29 cellular contexts compared by ENCODE assay signal in the genomic region with DNA sequence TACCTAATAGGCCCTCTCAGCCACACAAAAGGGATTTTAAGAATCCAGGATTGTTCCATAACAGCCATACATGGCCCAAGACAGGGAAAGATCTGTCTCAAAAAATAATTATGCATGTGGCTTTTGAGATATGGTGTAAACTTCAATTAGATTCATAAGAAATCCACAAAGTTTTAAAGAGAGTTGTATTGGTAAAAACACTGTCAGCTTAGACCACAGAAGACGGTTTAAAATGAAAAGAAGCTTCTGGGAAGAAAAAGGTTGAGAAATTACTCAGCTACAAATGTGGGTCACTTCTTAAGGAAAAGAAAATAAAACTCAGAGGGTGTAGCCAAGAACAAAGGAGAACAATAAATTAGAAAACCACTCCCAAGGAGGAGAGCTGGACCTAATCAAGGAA.
DNase-seq lines count a peak whose midpoint lies in the region; ATAC-seq and TF ChIP-seq lines count a peak whose summit lies in the region.
"Had no signal": no experiment of that assay in that cellular context is flagged by ENCODE, and none has a peak within 500 bp of the region (broad histone marks: within the 10 kb centered on the region; RNA-seq: fewer than 3 reads in every experiment).

No MANE protein-coding gene starts in this region.

- no TSS peak for BruUV-seq in PC-3 (replicated peaks; lab: Mats Ljungman, UMichigan)

- intact Hi-C loops in PC-3 (cut with micrococcal nuclease) = no loop called here

- no peaks in the 10 kb centered on the region for H3F3A ChIP-seq in PC-3 (ENCODE audit: low read length, unreplicated experiment)

- POLR2A ChIA-PET in HEK293 (lab: Yijun Ruan, JAX) (no interaction called here), PC-3 (lab: Charles Lee; ENCODE audit: unreplicated experiment) (no interaction called here)

- H3K4me3 ChIP-seq in BLaER1 = no peak overlapping the region
- H3K4me3 ChIP-seq in BLaER1 treated with 17β-estradiol and CSF1 and Interleukin-3, amounts not matched to agents 10 nM and 100 nM = peak overlapping the region in 5 of 10 experiments; percentile 0 to 33 (median 7); a peak in 5 of 20 replicates
- H3K4me3 ChIP-seq in HEK293 (ENCODE audit: low read depth, low read length) = no peak overlapping the region
- no peak overlapping the region for H3K4me3 ChIP-seq in PC-3 (ENCODE audit: low read length)
- H3K4me3 ChIP-seq: A549 had no signal

- H3K9me3 ChIP-seq in BLaER1 (peaks cover 39% of the 10 kb centered on the region), HEK293 (ENCODE audit: control insufficient read depth, insufficient read depth, low read depth, low read length) (no peaks in the 10 kb centered on the region), PC-3 (ENCODE audit: low read length) (0 out of 2 replicates have a peak, but pooled peaks cover 5% of the 10 kb centered on the region)
- H3K9me3 ChIP-seq in BLaER1 treated with 17β-estradiol and CSF1 and Interleukin-3, amounts not matched to agents 10 nM and 100 nM (replicated peaks in 1 of 11) = peaks cover 35 to 47% (median 39%) of the 10 kb centered on the region in 11 experiments
- H3K9me3 ChIP-seq: BE2C, Caco-2 had no signal

- H2AFZ ChIP-seq in PC-3 (ENCODE audit: low read length) = no peak overlapping the region

- DNase-seq in activated naive CD4-positive, alpha-beta T cell (lab: John Stamatoyannopoulos, UW) = no peak
- no peak for DNase-seq in PC-3
- DNase-seq: 8988T; ACHN; AML-193; BE2C; C1 segment of cervical spinal cord; Caco-2; Calu3; CD4-positive, alpha-beta memory T cell; CD4-positive, alpha-beta T cell; CD4-positive, CD25-positive, alpha-beta regulatory T cell; CD8-positive, alpha-beta memory T cell; CD8-positive, alpha-beta T cell; COR-L47; DMS 273 treated with DMSO at 0.1 percent for 48 hours; DMS153; DMS53; DMS79; DMS79 treated with DMSO at 0.1 percent for 48 hours; DND-41; EL had no signal

- ATAC-seq in PC-3 (no peak), GM19324 (IDR thresholded peaks at IDR 0.05; ENCODE audit: low FRiP score, unreplicated experiment) (no peak)
- ATAC-seq: A549; CD8-positive, alpha-beta T cell had no signal

- H3K27ac ChIP-seq in BLaER1 (peak overlapping the region; percentile 86; the same call in 1 of the 2 replicates), HEK293 (ENCODE audit: extremely low read depth, low read depth, low read length) (no peak overlapping the region), PC-3 (ENCODE audit: low read length) (no peak overlapping the region)
- peak overlapping the region in 7 of 11 experiments; percentile 41 to 84 (median 67); a peak in 10 of 22 replicates for H3K27ac ChIP-seq in BLaER1 treated with 17β-estradiol and CSF1 and Interleukin-3, amounts not matched to agents 10 nM and 100 nM
- H3K27ac ChIP-seq: 22Rv1, A549, C4-2B had no signal

- CTCF ChIA-PET in HEK293 (lab: Yijun Ruan, JAX) = interaction anchor here (3.4 kb wide), 1 partner anchor 12 kb away, joined by 13 read pairs; no protein-coding TSS in a partner anchor
- CTCF ChIA-PET in PC-3 (lab: Charles Lee) = no interaction called here

- TF ChIP-seq CTCF in HEK293 (tag by site-specific recombination; IDR thresholded peaks at IDR 0.05) = no peak
- no peak for TF ChIP-seq CTCF in PC-3 (conservative IDR thresholded peaks at IDR 0.05; ENCODE audit: low read depth, low read length)

- no peaks in the 10 kb centered on the region for H3K79me2 ChIP-seq in PC-3 (ENCODE audit: low read length)

- H3K9me2 ChIP-seq in PC-3 (replicated peaks; ENCODE audit: low read length) = no peaks in the 10 kb centered on the region

- H4K20me1 ChIP-seq in BLaER1 (no peaks in the 10 kb centered on the region), PC-3 (ENCODE audit: low read length) (no peaks in the 10 kb centered on the region)
- H4K20me1 ChIP-seq in BLaER1 treated with 17β-estradiol and CSF1 and Interleukin-3, amounts not matched to agents 10 nM and 100 nM = no peaks in the 10 kb centered on the region

- H3K9ac ChIP-seq in BLaER1 = no peak overlapping the region
- no peak overlapping the region for H3K9ac ChIP-seq in BLaER1 treated with 17β-estradiol and CSF1 and Interleukin-3, amounts not matched to agents 10 nM and 100 nM
- no peak overlapping the region for H3K9ac ChIP-seq in PC-3 (ENCODE audit: low read length)

- H3K27me3 ChIP-seq in BLaER1 (no peaks in the 10 kb centered on the region), PC-3 (ENCODE audit: low read length) (peaks cover 26% of the 10 kb centered on the region)
- peaks cover 0 to 11% (median 0%) of the 10 kb centered on the region in 11 experiments; a peak in 3 of 22 replicates for H3K27me3 ChIP-seq in BLaER1 treated with 17β-estradiol and CSF1 and Interleukin-3, amounts not matched to agents 10 nM and 100 nM
- H3K27me3 ChIP-seq: BE2C had no signal

- H3K36me3 ChIP-seq in BLaER1 (no peaks in the 10 kb centered on the region), HEK293 (ENCODE audit: control insufficient read depth in 2 of 2, insufficient read depth in 1 of 2, low read length in 2 of 2) (no peaks in the 10 kb centered on the region), PC-3 (ENCODE audit: low read depth, low read length) (no peaks in the 10 kb centered on the region)
- peaks cover 0 to 8% (median 0%) of the 10 kb centered on the region in 11 experiments; a peak in 3 of 22 replicates for H3K36me3 ChIP-seq in BLaER1 treated with 17β-estradiol and CSF1 and Interleukin-3, amounts not matched to agents 10 nM and 100 nM
- H3K36me3 ChIP-seq: BE2C had no signal

- peaks cover 73% of the 10 kb centered on the region for H3K4me1 ChIP-seq in BLaER1
- peaks cover 25 to 75% (median 69%) of the 10 kb centered on the region in 10 experiments for H3K4me1 ChIP-seq in BLaER1 treated with 17β-estradiol and CSF1 and Interleukin-3, amounts not matched to agents 10 nM and 100 nM
- no peaks in the 10 kb centered on the region for H3K4me1 ChIP-seq in HEK293 (ENCODE audit: control insufficient read depth, insufficient read depth, low read length)
- no peaks in the 10 kb centered on the region for H3K4me1 ChIP-seq in PC-3 (ENCODE audit: insufficient read depth, low read length)
- H3K4me1 ChIP-seq: A549, Caco-2 had no signal

- H3K4me2 ChIP-seq in BLaER1 (peak overlapping the region; percentile 94; the same call in 1 of the 2 replicates), PC-3 (ENCODE audit: low read length) (no peak overlapping the region)
- peak overlapping the region in 7 of 11 experiments; percentile 80 to 93 (median 87); a peak in 6 of 22 replicates for H3K4me2 ChIP-seq in BLaER1 treated with 17β-estradiol and CSF1 and Interleukin-3, amounts not matched to agents 10 nM and 100 nM
- H3K4me2 ChIP-seq: A549 had no signal

TF ChIP-seq in HEK293, 187 proteins besides CTCF, POLR2A, EP300 and RAD21:
- TF ChIP-seq ZBTB7A (tag by site-specific recombination; IDR thresholded peaks at IDR 0.05; ENCODE audit: low read depth) (no peak), ZNF501 (tag by site-specific recombination; IDR thresholded peaks at IDR 0.05) (no peak), ZNF529 (tag by site-specific recombination; IDR thresholded peaks at IDR 0.05; ENCODE audit: insufficient replicate concordance) (peak; percentile 19), SETDB1 (IDR thresholded peaks at IDR 0.05; ENCODE audit: insufficient read length, low read length) (peak; percentile 78), ZNF23 (tag by site-specific recombination; IDR thresholded peaks at IDR 0.05; ENCODE audit: borderline replicate concordance) (no peak)
- TF ChIP-seq, protein P1, sequence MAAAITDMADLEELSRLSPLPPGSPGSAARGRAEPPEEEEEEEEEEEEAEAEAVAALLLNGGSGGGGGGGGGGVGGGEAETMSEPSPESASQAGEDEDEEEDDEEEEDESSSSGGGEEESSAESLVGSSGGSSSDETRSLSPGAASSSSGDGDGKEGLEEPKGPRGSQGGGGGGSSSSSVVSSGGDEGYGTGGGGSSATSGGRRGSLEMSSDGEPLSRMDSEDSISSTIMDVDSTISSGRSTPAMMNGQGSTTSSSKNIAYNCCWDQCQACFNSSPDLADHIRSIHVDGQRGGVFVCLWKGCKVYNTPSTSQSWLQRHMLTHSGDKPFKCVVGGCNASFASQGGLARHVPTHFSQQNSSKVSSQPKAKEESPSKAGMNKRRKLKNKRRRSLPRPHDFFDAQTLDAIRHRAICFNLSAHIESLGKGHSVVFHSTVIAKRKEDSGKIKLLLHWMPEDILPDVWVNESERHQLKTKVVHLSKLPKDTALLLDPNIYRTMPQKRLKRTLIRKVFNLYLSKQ (tag by site-specific recombination; IDR thresholded peaks at IDR 0.05; ENCODE audit: borderline replicate concordance) = no peak
- TF ChIP-seq, protein P2, sequence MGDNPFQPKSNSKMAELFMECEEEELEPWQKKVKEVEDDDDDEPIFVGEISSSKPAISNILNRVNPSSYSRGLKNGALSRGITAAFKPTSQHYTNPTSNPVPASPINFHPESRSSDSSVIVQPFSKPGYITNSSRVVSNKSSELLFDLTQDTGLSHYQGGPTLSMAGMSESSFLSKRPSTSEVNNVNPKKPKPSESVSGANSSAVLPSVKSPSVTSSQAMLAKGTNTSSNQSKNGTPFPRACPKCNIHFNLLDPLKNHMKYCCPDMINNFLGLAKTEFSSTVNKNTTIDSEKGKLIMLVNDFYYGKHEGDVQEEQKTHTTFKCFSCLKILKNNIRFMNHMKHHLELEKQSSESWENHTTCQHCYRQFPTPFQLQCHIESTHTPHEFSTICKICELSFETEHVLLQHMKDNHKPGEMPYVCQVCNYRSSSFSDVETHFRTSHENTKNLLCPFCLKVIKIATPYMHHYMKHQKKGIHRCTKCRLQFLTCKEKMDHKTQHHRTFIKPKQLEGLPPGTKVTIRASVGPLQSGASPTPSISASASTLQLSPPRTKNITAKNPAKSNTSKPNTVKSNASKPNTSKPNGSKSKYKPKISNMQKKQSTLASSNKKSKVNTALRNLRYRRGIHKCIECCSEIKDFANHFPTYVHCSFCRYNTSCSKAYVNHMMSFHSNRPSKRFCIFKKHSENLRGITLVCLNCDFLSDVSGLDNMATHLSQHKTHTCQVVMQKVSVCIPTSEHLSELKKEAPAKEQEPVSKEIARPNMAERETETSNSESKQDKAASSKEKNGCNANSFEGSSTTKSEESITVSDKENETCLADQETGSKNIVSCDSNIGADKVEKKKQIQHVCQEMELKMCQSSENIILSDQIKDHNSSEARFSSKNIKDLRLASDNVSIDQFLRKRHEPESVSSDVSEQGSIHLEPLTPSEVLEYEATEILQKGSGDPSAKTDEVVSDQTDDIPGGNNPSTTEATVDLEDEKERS (tag by site-specific recombination; IDR thresholded peaks at IDR 0.05) = peak; percentile 95

Comparison
In these comparisons a context has a peak if more than half of its experiments do, and no peak if none do; other contexts are left out.
1. H3K27ac ChIP-seq: peak in BLaER1 (single experiment) and BLaER1 treated with 17β-estradiol and CSF1 and Interleukin-3, amounts not matched to agents 10 nM and 100 nM (7 of 11); none in HEK293 (single experiment) and PC-3 (single experiment).